In genomic region chr1:212271823-212272498, GRCh38 we compare ENCODE assay signal across 17 cellular contexts. TPM values are rescaled to one million over a fixed set of nuclear protein-coding genes. Genes with fewer than 3 reads are reported as not detected.
DNase-seq lines count a peak whose midpoint lies in the region; ATAC-seq and TF ChIP-seq lines count a peak whose summit lies in the region.
"Had no signal": no experiment of that assay in that cellular context is flagged by ENCODE, and none has a peak within 500 bp of the region (broad histone marks: within the 10 kb centered on the region; RNA-seq: fewer than 3 reads in every experiment).

No MANE protein-coding gene starts in this region.

- H3K36me3 ChIP-seq in cardiac muscle cell (no peaks in the 10 kb centered on the region), right lobe of liver (no peaks in the 10 kb centered on the region), stomach (no peaks in the 10 kb centered on the region)

- H3K27ac ChIP-seq in cardiac muscle cell = peak overlapping the region; percentile 8
- H3K27ac ChIP-seq in right lobe of liver = no peak overlapping the region
- peak overlapping the region in 4 of 5 donors; percentile 32 to 56 (median 48) for H3K27ac ChIP-seq in stomach
- H3K27ac ChIP-seq: RWPE1 had no signal

- H3K4me3 Mint-ChIP-seq in activated CD8-positive, alpha-beta memory T cell treated with anti-CD3 and anti-CD28 coated beads, Interleukin-2, amount 10 ng/mL, durations not matched to agents 7 days and 5 days = no peak overlapping the region
- H3K4me3 Mint-ChIP-seq: CD14-positive monocyte had no signal

- H3K9me3 ChIP-seq in cardiac muscle cell (ENCODE audit: low read depth) (no peaks in the 10 kb centered on the region), right lobe of liver (no peaks in the 10 kb centered on the region), stomach (no peaks in the 10 kb centered on the region)

- peaks cover 20% of the 10 kb centered on the region for H3K4me1 ChIP-seq in cardiac muscle cell (ENCODE audit: low read depth)
- peaks cover 0 to 12% (median 0%) of the 10 kb centered on the region in 4 donors for H3K4me1 ChIP-seq in right lobe of liver
- peaks cover 0 to 14% (median 12%) of the 10 kb centered on the region in 4 donors for H3K4me1 ChIP-seq in stomach

- TF ChIP-seq POLR2A in right lobe of liver (IDR thresholded peaks at IDR 0.05) = no peak
- TF ChIP-seq POLR2A in stomach (IDR thresholded peaks at IDR 0.05) = no peak

- DNase-seq in cardiac muscle cell (ENCODE audit: low read depth in 1 of 2, low spot score in 1 of 2) (no peak), cardiac septum (ENCODE audit: low spot score) (no peak), left cardiac atrium (no peak), right lobe of liver (no peak), stomach (no peak), NCI-H2029 treated with DMSO at 0.1 percent for 48 hours (lab: John Stamatoyannopoulos, UW) (no peak)
- DNase-seq in activated CD8-positive, alpha-beta memory T cell treated with anti-CD3 and anti-CD28 coated beads, Interleukin-2, amount 10 ng/mL, durations not matched to agents 7 days and 5 days = no peak
- DNase-seq: Kasumi-1; NCI-H1417; NCI-H187; NCI-H2107; NCI-H510A; NK-92 treated with Interleukin-12 subunit alpha and Interleukin-12 subunit beta, amount 100 ng/mL, for 24 hours had no signal

- no peaks in the 10 kb centered on the region for H3K9me3 Mint-ChIP-seq in activated CD8-positive, alpha-beta memory T cell treated with anti-CD3 and anti-CD28 coated beads, Interleukin-2, amount 10 ng/mL, durations not matched to agents 7 days and 5 days (ENCODE audit: low read depth)
- H3K9me3 Mint-ChIP-seq: CD14-positive monocyte had no signal

- CTCF ChIA-PET in activated CD8-positive, alpha-beta memory T cell treated with anti-CD3 and anti-CD28 coated beads, Interleukin-2, amount 10 ng/mL, durations not matched to agents 7 days and 5 days (lab: Charles Lee) = interaction anchor here (0.6 to 1.3 kb wide), 2 partner anchors 201 to 1035 kb away, joined by 3 to 4 read pairs; no protein-coding TSS in a partner anchor

- H3K4me1 Mint-ChIP-seq in activated CD8-positive, alpha-beta memory T cell treated with anti-CD3 and anti-CD28 coated beads, Interleukin-2, amount 10 ng/mL, durations not matched to agents 7 days and 5 days = peaks cover 5% of the 10 kb centered on the region

- H3K27ac Mint-ChIP-seq in activated CD8-positive, alpha-beta memory T cell treated with anti-CD3 and anti-CD28 coated beads, Interleukin-2, amount 10 ng/mL, durations not matched to agents 7 days and 5 days = no peak overlapping the region
- H3K27ac Mint-ChIP-seq: CD14-positive monocyte had no signal

- WGBS in right lobe of liver (ENCODE audit: insufficient coverage, low coverage, low lambda C conversion rate, missing lambda C conversion rate) = 50% methylated on average over 2 of the region's 3 CpGs
- 19 to 64% (median 52%) methylated on average over 3 of the region's 3 CpGs for WGBS in stomach, 5 donors

- TF ChIP-seq EP300 in stomach (IDR thresholded peaks at IDR 0.05) = no peak

- H3K27me3 ChIP-seq in cardiac muscle cell (no peaks in the 10 kb centered on the region), right lobe of liver (no peaks in the 10 kb centered on the region), stomach (no peaks in the 10 kb centered on the region)

- no peak overlapping the region for H3K4me3 ChIP-seq in cardiac muscle cell
- H3K4me3 ChIP-seq in right lobe of liver = no peak overlapping the region
- H3K4me3 ChIP-seq in stomach = no peak overlapping the region

- ATAC-seq in left cardiac atrium = peak; percentile 51 to 59
- ATAC-seq in right lobe of liver = peak in 3 of 4 donors; percentile 15 to 46 (median 18)
- ATAC-seq in HG03108 (IDR thresholded peaks at IDR 0.05; ENCODE audit: unreplicated experiment) = no peak
- no peak for ATAC-seq in activated CD8-positive, alpha-beta memory T cell treated with anti-CD3 and anti-CD28 coated beads, Interleukin-2, amount 10 ng/mL, durations not matched to agents 7 days and 5 days
- ATAC-seq: HCT116 had no signal

- TF ChIP-seq CTCF in cardiac muscle cell (IDR thresholded peaks at IDR 0.05; ENCODE audit: low read depth, low read length) (no peak), right lobe of liver (IDR thresholded peaks at IDR 0.05) (no peak), stomach (IDR thresholded peaks at IDR 0.05) (no peak)

- peaks cover 20% of the 10 kb centered on the region for H3K27me3 Mint-ChIP-seq in activated CD8-positive, alpha-beta memory T cell treated with anti-CD3 and anti-CD28 coated beads, Interleukin-2, amount 10 ng/mL, durations not matched to agents 7 days and 5 days

- peaks cover 2% of the 10 kb centered on the region for H3K36me3 Mint-ChIP-seq in activated CD8-positive, alpha-beta memory T cell treated with anti-CD3 and anti-CD28 coated beads, Interleukin-2, amount 10 ng/mL, durations not matched to agents 7 days and 5 days
- H3K36me3 Mint-ChIP-seq: CD14-positive monocyte had no signal

- intact Hi-C loops in cardiac septum (cut with DNase I) (no loop called here), left cardiac atrium (cut with DNase I) (no loop called here), right lobe of liver (cut with DNase I) (no loop called here), stomach (cut with DNase I; ENCODE audit: low total_unique reads) (no loop called here)

RNA-seq across cellular contexts. Expression of gene PPP2R5A, which starts 13.2 kb away (rescaled TPM):
- total RNA-seq in cardiac muscle cell = 51.7 and 70.4 TPM in 2 replicates
- polyA plus RNA-seq in cardiac muscle cell = 65.0 and 67.4 TPM in 2 replicates
- total RNA-seq in cardiac septum = 68.1 TPM
- total RNA-seq in left cardiac atrium = 10 to 100 TPM; 68.4 to 69.0 TPM
- 10 to 100 TPM; 28.5 to 57.2 (median 33.3) TPM for total RNA-seq in right lobe of liver
- total RNA-seq in stomach = 10 to 100 TPM; 38.4 to 69.6 (median 57.2) TPM
- 10 to 100 TPM; 40.4 to 72.6 (median 40.5) TPM for polyA plus RNA-seq in stomach
- 10 to 100 TPM; 42.7 to 44.0 TPM for total RNA-seq in activated CD8-positive, alpha-beta memory T cell treated with anti-CD3 and anti-CD28 coated beads, Interleukin-2, amount 10 ng/mL, durations not matched to agents 7 days and 5 days

Comparison
In these comparisons a context has a peak if more than half of its experiments do, and no peak if none do; other contexts are left out.
1. H3K27ac ChIP-seq: peak in cardiac muscle cell (single experiment) and stomach (4 of 5); none in right lobe of liver (0 of 3).
2. ATAC-seq: peak in left cardiac atrium (2 of 2) and right lobe of liver (3 of 4); none in HG03108 (single experiment) and activated CD8-positive, alpha-beta memory T cell treated with anti-CD3 and anti-CD28 coated beads, Interleukin-2, amount 10 ng/mL, durations not matched to agents 7 days and 5 days (single experiment).